ENCODE assay signal across 9 cellular contexts in genomic region chr4:2413821-2414610, GRCh38. TPM values are rescaled to one million over a fixed set of nuclear protein-coding genes. Genes with fewer than 3 reads are reported as not detected.
DNase-seq lines count a peak whose midpoint lies in the region; ATAC-seq and TF ChIP-seq lines count a peak whose summit lies in the region.
"Had no signal": no experiment of that assay in that cellular context is flagged by ENCODE, and none has a peak within 500 bp of the region (broad histone marks: within the 10 kb centered on the region; RNA-seq: fewer than 3 reads in every experiment).

No MANE protein-coding gene starts in this region.

- H3K27me3 ChIP-seq in hepatocyte (peaks cover 37% of the 10 kb centered on the region), stomach smooth muscle (ENCODE audit: control insufficient read depth in 1 of 2, insufficient read depth in 2 of 2, low read length in 2 of 2) (peaks cover 19 to 20% of the 10 kb centered on the region in 2 donors)

- peak overlapping the region; percentile 97 for H3K27ac Mint-ChIP-seq in activated CD8-positive, alpha-beta T cell treated with anti-CD3 and anti-CD28 coated beads, Interleukin-2, amount 10 ng/mL, durations not matched to agents 7 days and 5 days

- H2AFZ ChIP-seq in hepatocyte = no peak overlapping the region

- no peaks in the 10 kb centered on the region for H3K9me3 Mint-ChIP-seq in activated CD8-positive, alpha-beta T cell treated with anti-CD3 and anti-CD28 coated beads, Interleukin-2, amount 10 ng/mL, durations not matched to agents 7 days and 5 days (ENCODE audit: insufficient read depth)

- POLR2A ChIA-PET in activated CD8-positive, alpha-beta T cell treated with anti-CD3 and anti-CD28 coated beads, Interleukin-2, amount 10 ng/mL, durations not matched to agents 7 days and 5 days (lab: Charles Lee) = interaction anchor here (0.6 to 2.4 kb wide), 7 partner anchors 8 to 421 kb away, joined by 3 to 20 read pairs (median 6); partner anchors contain the start of genes MXD4 and RNF4

- no peaks in the 10 kb centered on the region for H3K36me3 Mint-ChIP-seq in activated CD8-positive, alpha-beta T cell treated with anti-CD3 and anti-CD28 coated beads, Interleukin-2, amount 10 ng/mL, durations not matched to agents 7 days and 5 days (ENCODE audit: low read depth)

- 75% methylated on average over 14 of the region's 14 CpGs for WGBS in hepatocyte (ENCODE audit: low lambda C conversion rate, missing lambda C conversion rate)

- H3K4me2 ChIP-seq in hepatocyte = peak overlapping the region; percentile 73

- H3K9me3 ChIP-seq in hepatocyte (ENCODE audit: low read depth) (no peaks in the 10 kb centered on the region), stomach smooth muscle (ENCODE audit: control insufficient read depth in 2 of 2, low read length in 2 of 2) (no peaks in the 10 kb centered on the region)

- ATAC-seq in activated CD8-positive, alpha-beta T cell treated with anti-CD3 and anti-CD28 coated beads, Interleukin-2, amount 10 ng/mL, durations not matched to agents 7 days and 5 days = no peak
- ATAC-seq in GM18517 (IDR thresholded peaks at IDR 0.05; ENCODE audit: unreplicated experiment) = no peak
- ATAC-seq in GM21360 (IDR thresholded peaks at IDR 0.05; ENCODE audit: unreplicated experiment) = no peak

- H3K79me2 ChIP-seq in hepatocyte = no peaks in the 10 kb centered on the region

- no peak overlapping the region for H3K9ac ChIP-seq in stomach smooth muscle (ENCODE audit: low read length in 2 of 2)

- H3K4me3 Mint-ChIP-seq in activated CD8-positive, alpha-beta T cell treated with anti-CD3 and anti-CD28 coated beads, Interleukin-2, amount 10 ng/mL, durations not matched to agents 7 days and 5 days = peak overlapping the region; percentile 56

- H3K27me3 Mint-ChIP-seq in activated CD8-positive, alpha-beta T cell treated with anti-CD3 and anti-CD28 coated beads, Interleukin-2, amount 10 ng/mL, durations not matched to agents 7 days and 5 days (ENCODE audit: low read depth) = peaks cover 29% of the 10 kb centered on the region

- H3K4me1 Mint-ChIP-seq in activated CD8-positive, alpha-beta T cell treated with anti-CD3 and anti-CD28 coated beads, Interleukin-2, amount 10 ng/mL, durations not matched to agents 7 days and 5 days (ENCODE audit: low read depth) = peaks cover 65% of the 10 kb centered on the region

- peak; percentile 16 to 19 for DNase-seq in activated CD4-positive, alpha-beta T cell treated with anti-CD3 and anti-CD28 coated beads for 4 hours
- DNase-seq in activated CD4-positive, alpha-beta T cell treated with anti-CD3 and anti-CD28 coated beads, Interleukin-2, amount 50 U/mL, for 1 hour = no peak
- peak; percentile 47 for DNase-seq in activated CD8-positive, alpha-beta T cell treated with anti-CD3 and anti-CD28 coated beads, Interleukin-2, amount 10 ng/mL, durations not matched to agents 7 days and 5 days
- DNase-seq in hepatocyte (ENCODE audit: low spot score) (no peak), NCI-H1048 (lab: John Stamatoyannopoulos, UW) (no peak)

- H4K20me1 ChIP-seq in hepatocyte (ENCODE audit: insufficient read depth, poor library complexity, severe bottlenecking) = no peaks in the 10 kb centered on the region

- H3K4me3 ChIP-seq in hepatocyte (no peak overlapping the region), stomach smooth muscle (ENCODE audit: low read length in 2 of 2) (peak overlapping the region in 1 of 2 donors; percentile 64)

- no peaks in the 10 kb centered on the region for H3K9me2 ChIP-seq in hepatocyte (replicated peaks; ENCODE audit: insufficient read depth)

- CTCF ChIA-PET in activated CD8-positive, alpha-beta T cell treated with anti-CD3 and anti-CD28 coated beads, Interleukin-2, amount 10 ng/mL, durations not matched to agents 7 days and 5 days (lab: Charles Lee) = interaction anchor here (1.8 to 2.4 kb wide), 6 partner anchors 20 to 194 kb away, joined by 4 to 11 read pairs (median 6); partner anchors contain the start of gene MXD4

- H3K4me1 ChIP-seq in hepatocyte (ENCODE audit: insufficient read depth) (peaks cover 29% of the 10 kb centered on the region), stomach smooth muscle (ENCODE audit: control insufficient read depth, insufficient read depth, low read length) (peaks cover 46% of the 10 kb centered on the region)

- peak overlapping the region; percentile 31 for H3K27ac ChIP-seq in hepatocyte
- H3K27ac ChIP-seq in stomach smooth muscle (ENCODE audit: low read length) = peak overlapping the region; percentile 18

- no peaks in the 10 kb centered on the region for H3K36me3 ChIP-seq in hepatocyte (replicated peaks; ENCODE audit: insufficient read depth, low read depth)
- no peaks in the 10 kb centered on the region for H3K36me3 ChIP-seq in stomach smooth muscle (ENCODE audit: control insufficient read depth in 2 of 2, insufficient read depth in 2 of 2, low read length in 2 of 2)

- no peak for TF ChIP-seq CTCF in hepatocyte (IDR thresholded peaks at IDR 0.05; ENCODE audit: poor library complexity)

RNA-seq across cellular contexts. Expression of gene ZFYVE28, which starts 4.4 kb away (rescaled TPM):
- 1 to 10 TPM; 6.1 to 6.3 TPM for total RNA-seq in activated CD8-positive, alpha-beta T cell treated with anti-CD3 and anti-CD28 coated beads, Interleukin-2, amount 10 ng/mL, durations not matched to agents 7 days and 5 days
- total RNA-seq in hepatocyte = 0.60 and 2.2 TPM in 2 replicates
- polyA plus RNA-seq in hepatocyte = 3.1 and 3.4 TPM in 2 replicates

RNA-seq across cellular contexts. Expression of gene CFAP99, which starts 4.7 kb away (rescaled TPM):
- not detected for total RNA-seq in activated CD8-positive, alpha-beta T cell treated with anti-CD3 and anti-CD28 coated beads, Interleukin-2, amount 10 ng/mL, durations not matched to agents 7 days and 5 days
- 0.04 TPM in 1 of 2 replicates, not detected in the other for total RNA-seq in hepatocyte
- polyA plus RNA-seq in hepatocyte = 0.09 TPM in 1 of 2 replicates, not detected in the other
- total RNA-seq: activated CD8-positive, alpha-beta memory T cell treated with anti-CD3 and anti-CD28 coated beads for 36 hours had no signal

RNA-seq across cellular contexts. Expression of gene RNF4, which starts 54.9 kb away (rescaled TPM):
- 100 to 1,000 TPM; 105 to 118 TPM for total RNA-seq in activated CD8-positive, alpha-beta T cell treated with anti-CD3 and anti-CD28 coated beads, Interleukin-2, amount 10 ng/mL, durations not matched to agents 7 days and 5 days
- 48.2 and 50.3 TPM in 2 replicates for total RNA-seq in hepatocyte
- polyA plus RNA-seq in hepatocyte = 42.4 and 50.8 TPM in 2 replicates

Comparison
In these comparisons a context has a peak if more than half of its experiments do, and no peak if none do; other contexts are left out.
1. DNase-seq: peak in activated CD4-positive, alpha-beta T cell treated with anti-CD3 and anti-CD28 coated beads for 4 hours (2 of 2) and activated CD8-positive, alpha-beta T cell treated with anti-CD3 and anti-CD28 coated beads, Interleukin-2, amount 10 ng/mL, durations not matched to agents 7 days and 5 days (single experiment); none in activated CD4-positive, alpha-beta T cell treated with anti-CD3 and anti-CD28 coated beads, Interleukin-2, amount 50 U/mL, for 1 hour (single experiment), hepatocyte (single experiment) and NCI-H1048 (single experiment).